In the genomic region with DNA sequence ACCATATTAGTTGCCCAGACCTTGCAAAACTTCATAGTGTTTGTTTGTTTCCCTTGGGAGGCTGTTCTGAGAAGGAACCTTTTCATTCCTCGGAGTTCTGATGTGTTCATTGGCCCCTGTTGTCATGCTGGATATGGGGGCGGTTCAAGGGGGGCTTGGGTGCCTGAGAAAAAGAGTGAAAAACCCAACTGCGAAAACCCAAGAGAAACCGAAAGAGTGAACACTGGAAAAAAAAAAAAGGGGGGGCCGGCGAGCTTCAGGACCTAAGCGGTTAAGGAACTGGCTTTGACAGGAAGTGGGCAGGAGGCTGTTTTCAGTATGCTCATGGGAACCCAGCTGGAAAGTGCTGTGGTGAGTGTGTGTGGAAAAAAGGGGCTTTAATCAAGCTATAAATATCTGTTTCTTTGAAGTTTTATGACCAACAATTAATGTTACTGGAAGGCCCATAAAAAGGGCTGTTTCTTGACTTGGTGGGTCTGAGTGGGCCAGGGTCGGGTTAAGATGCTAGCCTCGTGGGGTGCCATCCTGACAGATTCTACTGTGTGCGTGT, we compare ENCODE assay signal across 9 cellular contexts.
DNase-seq lines count a peak whose midpoint lies in the region; ATAC-seq, FAIRE-seq and TF ChIP-seq lines count a peak whose summit lies in the region.
"Had no signal": no experiment of that assay in that cellular context is flagged by ENCODE, and none has a peak within 500 bp of the region (broad histone marks: within the 10 kb centered on the region; RNA-seq: fewer than 3 reads in every experiment).

No MANE protein-coding gene starts in this region.

- H3K36me3 Mint-ChIP-seq in activated CD4-positive, alpha-beta T cell treated with anti-CD3 and anti-CD28 coated beads, Interleukin-2, amount 10 ng/mL, durations not matched to agents 7 days and 5 days (ENCODE audit: low read depth) = peaks cover 11% of the 10 kb centered on the region
- no peaks in the 10 kb centered on the region for H3K36me3 Mint-ChIP-seq in memory B cell

- peak; percentile 17 to 44 for DNase-seq in activated CD8-positive, alpha-beta memory T cell treated with anti-CD3 and anti-CD28 coated beads for 4 hours (ENCODE audit: low read depth in 2 of 2)
- DNase-seq in activated CD8-positive, alpha-beta memory T cell treated with anti-CD3 and anti-CD28 coated beads, Interleukin-2, amount 50 U/mL, for 4 hours = no peak
- DNase-seq in activated CD4-positive, alpha-beta T cell treated with anti-CD3 and anti-CD28 coated beads, Interleukin-2, amount 10 ng/mL, durations not matched to agents 7 days and 5 days = peak; percentile 76
- DNase-seq in memory B cell (ENCODE audit: low spot score in 2 of 2) (no peak), tibial nerve (ENCODE audit: low spot score in 2 of 2) (no peak), frontal cortex (ENCODE audit: low spot score in 2 of 2) (no peak)

- peak; percentile 64 for ATAC-seq in memory B cell (ENCODE audit: low read depth)
- no peak for ATAC-seq in HG03095 (IDR thresholded peaks at IDR 0.05; ENCODE audit: unreplicated experiment)
- no peak for ATAC-seq in HG03469 (IDR thresholded peaks at IDR 0.05; ENCODE audit: unreplicated experiment)

- POLR2A ChIA-PET in activated CD4-positive, alpha-beta T cell treated with anti-CD3 and anti-CD28 coated beads, Interleukin-2, amount 10 ng/mL, durations not matched to agents 7 days and 5 days (lab: Charles Lee) = no interaction called here

- H3K27ac ChIP-seq in tibial nerve = peak overlapping the region in 2 of 4 donors; percentile 44 to 47
- H3K27ac ChIP-seq: KMS-11 had no signal

- H3K4me1 ChIP-seq in tibial nerve = peaks cover 0 to 13% (median 8%) of the 10 kb centered on the region in 4 donors

- peaks cover 9% of the 10 kb centered on the region for H3K27me3 Mint-ChIP-seq in activated CD4-positive, alpha-beta T cell treated with anti-CD3 and anti-CD28 coated beads, Interleukin-2, amount 10 ng/mL, durations not matched to agents 7 days and 5 days
- no peaks in the 10 kb centered on the region for H3K27me3 Mint-ChIP-seq in memory B cell

- no peaks in the 10 kb centered on the region for H3K9me3 ChIP-seq in tibial nerve

- H3K9me3 Mint-ChIP-seq in activated CD4-positive, alpha-beta T cell treated with anti-CD3 and anti-CD28 coated beads, Interleukin-2, amount 10 ng/mL, durations not matched to agents 7 days and 5 days = peaks cover 4% of the 10 kb centered on the region
- H3K9me3 Mint-ChIP-seq in memory B cell = no peaks in the 10 kb centered on the region

- FAIRE-seq in frontal cortex (lab: Jason Lieb, UNC) = no peak

- peak overlapping the region; percentile 57 for H3K4me3 Mint-ChIP-seq in activated CD4-positive, alpha-beta T cell treated with anti-CD3 and anti-CD28 coated beads, Interleukin-2, amount 10 ng/mL, durations not matched to agents 7 days and 5 days
- H3K4me3 Mint-ChIP-seq in memory B cell = peak overlapping the region; percentile 50

- H3K4me3 ChIP-seq in tibial nerve = peak overlapping the region in 3 of 4 donors; percentile 0 to 37 (median 6)

- TF ChIP-seq POLR2A in tibial nerve (IDR thresholded peaks at IDR 0.05) = no peak

- WGBS in tibial nerve, 2 donors = 36 to 41% methylated on average over 10 of the region's 10 CpGs

- no peak for TF ChIP-seq CTCF in tibial nerve (IDR thresholded peaks at IDR 0.05)

- H3K4me1 Mint-ChIP-seq in activated CD4-positive, alpha-beta T cell treated with anti-CD3 and anti-CD28 coated beads, Interleukin-2, amount 10 ng/mL, durations not matched to agents 7 days and 5 days = peaks cover 51% of the 10 kb centered on the region
- H3K4me1 Mint-ChIP-seq in memory B cell = peaks cover 24% of the 10 kb centered on the region

- H3K27ac Mint-ChIP-seq in activated CD4-positive, alpha-beta T cell treated with anti-CD3 and anti-CD28 coated beads, Interleukin-2, amount 10 ng/mL, durations not matched to agents 7 days and 5 days = peak overlapping the region; percentile 85
- H3K27ac Mint-ChIP-seq in memory B cell = peak overlapping the region; percentile 54

- no peaks in the 10 kb centered on the region for H3K36me3 ChIP-seq in tibial nerve

- CTCF ChIA-PET in activated CD4-positive, alpha-beta T cell treated with anti-CD3 and anti-CD28 coated beads, Interleukin-2, amount 10 ng/mL, durations not matched to agents 7 days and 5 days (lab: Charles Lee) = interaction anchor here (0.6 to 0.9 kb wide), 3 partner anchors 18 to 305 kb away, joined by 3 to 4 read pairs (median 3); no protein-coding TSS in a partner anchor

- no peak for TF ChIP-seq EP300 in tibial nerve (IDR thresholded peaks at IDR 0.05)

- H3K27me3 ChIP-seq in tibial nerve = no peaks in the 10 kb centered on the region

Comparison
In these comparisons a context has a peak if more than half of its experiments do, and no peak if none do; other contexts are left out.
1. DNase-seq: peak in activated CD8-positive, alpha-beta memory T cell treated with anti-CD3 and anti-CD28 coated beads for 4 hours (2 of 2) and activated CD4-positive, alpha-beta T cell treated with anti-CD3 and anti-CD28 coated beads, Interleukin-2, amount 10 ng/mL, durations not matched to agents 7 days and 5 days (single experiment); none in activated CD8-positive, alpha-beta memory T cell treated with anti-CD3 and anti-CD28 coated beads, Interleukin-2, amount 50 U/mL, for 4 hours (single experiment), memory B cell (0 of 2), tibial nerve (0 of 2) and frontal cortex (0 of 2).